In genomic region chr2:55519908-55520885, GRCh38 we compare ENCODE assay signal across 8 cellular contexts. TPM values are rescaled to one million over a fixed set of nuclear protein-coding genes. Genes with fewer than 3 reads are reported as not detected.
A peak's percentile ranks its signal among the peaks of the same experiment; 100 is the strongest.
DNase-seq lines count a peak whose midpoint lies in the region; ATAC-seq and TF ChIP-seq lines count a peak whose summit lies in the region.

No MANE protein-coding gene starts in this region.

- peaks cover 14% of the 10 kb centered on the region for H3K4me1 Mint-ChIP-seq in osteocyte (ENCODE audit: unreplicated experiment)

- no peaks in the 10 kb centered on the region for H3K27me3 ChIP-seq in cardiac muscle cell

- ATAC-seq in HG02852 (IDR thresholded peaks at IDR 0.05; ENCODE audit: unreplicated experiment) (peak; percentile 17), GM18519 (IDR thresholded peaks at IDR 0.05; ENCODE audit: low FRiP score, unreplicated experiment) (no peak)
- ATAC-seq in activated naive CD4-positive, alpha-beta T cell treated with anti-CD3 and anti-CD28 coated beads, Interleukin-2, amount 50 U/mL, for 72 hours: peak; percentile 19 to 45

- no peaks in the 10 kb centered on the region for H3K27me3 Mint-ChIP-seq in osteocyte (ENCODE audit: unreplicated experiment)

- H3K27ac Mint-ChIP-seq in activated naive CD4-positive, alpha-beta T cell treated with anti-CD3 and anti-CD28 coated beads, Interleukin-2, amount 50 U/mL, for 72 hours: peak overlapping the region; percentile 95 to 99
- H3K27ac Mint-ChIP-seq in osteocyte (ENCODE audit: unreplicated experiment): peak overlapping the region; percentile 98

- no peaks in the 10 kb centered on the region for H3K9me3 Mint-ChIP-seq in activated naive CD4-positive, alpha-beta T cell treated with anti-CD3 and anti-CD28 coated beads, Interleukin-2, amount 50 U/mL, for 72 hours
- no peaks in the 10 kb centered on the region for H3K9me3 Mint-ChIP-seq in osteocyte (ENCODE audit: unreplicated experiment)

- H3K4me1 ChIP-seq in cardiac muscle cell (ENCODE audit: low read depth): peaks cover 8% of the 10 kb centered on the region

- TF ChIP-seq CTCF in cardiac muscle cell (IDR thresholded peaks at IDR 0.05; ENCODE audit: low read depth, low read length) (no peak), osteocyte (IDR thresholded peaks at IDR 0.05) (no peak)

- DNase-seq in activated gamma-delta T cell treated with Interleukin-2 at 50 U/mL for 16 hours (peak; percentile 29), activated gamma-delta T cell (lab: John Stamatoyannopoulos, UW) (no peak), NCI-H774 (lab: John Stamatoyannopoulos, UW) (peak; percentile 23), cardiac muscle cell (ENCODE audit: low read depth in 1 of 2, low spot score in 1 of 2) (peak; percentile 48 to 49), osteocyte (ENCODE audit: extremely low spot score, unreplicated experiment) (no peak)
- peak in 1 of 2 donors; percentile 43 for DNase-seq in activated naive CD4-positive, alpha-beta T cell treated with anti-CD3 and anti-CD28 coated beads, Interleukin-2, amount 50 U/mL, for 72 hours (ENCODE audit: low spot score in 2 of 2)

- H3K27ac ChIP-seq in cardiac muscle cell: peak overlapping the region; percentile 41

- no peaks in the 10 kb centered on the region for H3K9me3 ChIP-seq in cardiac muscle cell (ENCODE audit: low read depth)

- peaks cover 9 to 19% of the 10 kb centered on the region in 2 donors for H3K36me3 Mint-ChIP-seq in activated naive CD4-positive, alpha-beta T cell treated with anti-CD3 and anti-CD28 coated beads, Interleukin-2, amount 50 U/mL, for 72 hours
- peaks cover 8% of the 10 kb centered on the region for H3K36me3 Mint-ChIP-seq in osteocyte (ENCODE audit: unreplicated experiment)

- peak overlapping the region; percentile 81 for H3K4me3 ChIP-seq in cardiac muscle cell

- peak overlapping the region; percentile 98 for H3K4me3 Mint-ChIP-seq in osteocyte (ENCODE audit: unreplicated experiment)

- peaks cover 5% of the 10 kb centered on the region for H3K36me3 ChIP-seq in cardiac muscle cell

RNA-seq across cellular contexts. Expression of gene CFAP36, which starts 0.7 kb away (rescaled TPM):
- 10 to 100 TPM; 20.9 to 37.1 TPM for total RNA-seq in activated naive CD4-positive, alpha-beta T cell treated with anti-CD3 and anti-CD28 coated beads, Interleukin-2, amount 50 U/mL, for 72 hours
- total RNA-seq in cardiac muscle cell (13.2 TPM in 2 replicates), osteocyte (28.6 and 29.5 TPM in 2 replicates)
- polyA plus RNA-seq in cardiac muscle cell: 39.8 and 44.9 TPM in 2 replicates

Comparison
In these comparisons a context has a peak if more than half of its experiments do, and no peak if none do; other contexts are left out.
1. DNase-seq: peak in activated gamma-delta T cell treated with Interleukin-2 at 50 U/mL for 16 hours (single experiment), NCI-H774 (single experiment) and cardiac muscle cell (2 of 2); none in activated gamma-delta T cell (single experiment) and osteocyte (single experiment).